In genomic region chr5:126988021-126988569, GRCh38 we compare ENCODE assay signal across 8 cellular contexts. TPM values are rescaled to one million over a fixed set of nuclear protein-coding genes. Genes with fewer than 3 reads are reported as not detected.
A peak's percentile ranks its signal among the peaks of the same experiment; 100 is the strongest.
DNase-seq lines count a peak whose midpoint lies in the region; ATAC-seq and TF ChIP-seq lines count a peak whose summit lies in the region.

No MANE protein-coding gene starts in this region.

- no peaks in the 10 kb centered on the region for H3K27me3 Mint-ChIP-seq in WTC11 (ENCODE audit: low read depth)
- H3K27me3 Mint-ChIP-seq in chondrocyte (ENCODE audit: low read depth): no peaks in the 10 kb centered on the region

- TF ChIP-seq CTCF in WTC11 (IDR thresholded peaks at IDR 0.05): no peak
- no peak for TF ChIP-seq CTCF in chondrocyte (IDR thresholded peaks at IDR 0.05)

- peaks cover 13% of the 10 kb centered on the region for H3K36me3 Mint-ChIP-seq in WTC11
- H3K36me3 Mint-ChIP-seq in chondrocyte (ENCODE audit: low read depth): no peaks in the 10 kb centered on the region

- H3K9me3 Mint-ChIP-seq in WTC11 (peaks cover 15% of the 10 kb centered on the region), chondrocyte (ENCODE audit: low read depth) (no peaks in the 10 kb centered on the region)

- H3K4me3 Mint-ChIP-seq in WTC11 (no peak overlapping the region), chondrocyte (ENCODE audit: unreplicated experiment) (no peak overlapping the region)

- peaks cover 34% of the 10 kb centered on the region for H3K4me1 Mint-ChIP-seq in WTC11
- H3K4me1 Mint-ChIP-seq in chondrocyte (ENCODE audit: low read depth): peaks cover 18% of the 10 kb centered on the region

- POLR2A ChIA-PET in WTC11 (lab: Charles Lee): no interaction called here

- CTCF ChIA-PET in WTC11 (lab: Charles Lee): no interaction called here

- H3K27ac Mint-ChIP-seq in WTC11 (peak overlapping the region; percentile 91), chondrocyte (ENCODE audit: unreplicated experiment) (no peak overlapping the region)

- peak; percentile 89 for ATAC-seq in GM19043 (IDR thresholded peaks at IDR 0.05; ENCODE audit: low read depth, unreplicated experiment)
- peak; percentile 91 for ATAC-seq in HG02885 (IDR thresholded peaks at IDR 0.05; ENCODE audit: poor library complexity, unreplicated experiment)
- ATAC-seq in WTC11: no peak
- no peak for ATAC-seq in esophagus mucosa

- DNase-seq in WTC11 (ENCODE audit: low spot score) (no peak), chondrocyte (ENCODE audit: low spot score) (no peak), NCI-H1930 (lab: John Stamatoyannopoulos, UW) (no peak), globus pallidus (ENCODE audit: low spot score) (no peak)
- peak; percentile 3 to 24 for DNase-seq in stimulated activated CD4-positive, alpha-beta T cell treated with anti-CD3 and anti-CD28 coated beads, Interleukin-12 subunit alpha, Interleukin-12 subunit beta, amount 100 ng/mL, for 24 hours (ENCODE audit: low read depth in 2 of 2)

TF ChIP-seq in WTC11, 78 proteins besides CTCF, POLR2A, EP300 and RAD21:
- TF ChIP-seq FOXP1 (CRISPR knock-in tag; IDR thresholded peaks at IDR 0.05; ENCODE audit: borderline replicate concordance): no peak
- TF ChIP-seq GRHL2 (CRISPR knock-in tag; IDR thresholded peaks at IDR 0.05; ENCODE audit: insufficient replicate concordance, severe bottlenecking): no peak
- no peak for TF ChIP-seq JUN (CRISPR knock-in tag; IDR thresholded peaks at IDR 0.05)
- TF ChIP-seq AFF4 (CRISPR knock-in tag; IDR thresholded peaks at IDR 0.05; ENCODE audit: borderline replicate concordance): no peak
- TF ChIP-seq ZSCAN18 (CRISPR knock-in tag; IDR thresholded peaks at IDR 0.05): no peak
- TF ChIP-seq MXD4 (CRISPR knock-in tag; IDR thresholded peaks at IDR 0.05; ENCODE audit: borderline replicate concordance): no peak
- no peak for TF ChIP-seq SP1 (CRISPR knock-in tag; conservative IDR thresholded peaks at IDR 0.05)
- TF ChIP-seq USF2 (CRISPR knock-in tag; IDR thresholded peaks at IDR 0.05): no peak
- no peak for TF ChIP-seq NR2C2 (CRISPR knock-in tag; IDR thresholded peaks at IDR 0.05)
- TF ChIP-seq NFATC4 (CRISPR knock-in tag; IDR thresholded peaks at IDR 0.05): no peak
TF ChIP-seq in WTC11: peak in this region for 0.

RNA-seq across cellular contexts. Expression of gene MARCHF3, which starts 42.3 kb away (rescaled TPM):
- total RNA-seq in WTC11 (2021) (11.1 to 16.1 TPM (median 13.5 TPM) in 3 replicates), esophagus mucosa (2.4 TPM), chondrocyte (1.5 to 2.2 TPM (median 2.0 TPM) in 3 replicates)

Comparison
In these comparisons a context has a peak if more than half of its experiments do, and no peak if none do; other contexts are left out.
1. ATAC-seq: peak in GM19043 (single experiment) and HG02885 (single experiment); none in WTC11 (single experiment) and esophagus mucosa (single experiment).
2. DNase-seq: peak in stimulated activated CD4-positive, alpha-beta T cell treated with anti-CD3 and anti-CD28 coated beads, Interleukin-12 subunit alpha, Interleukin-12 subunit beta, amount 100 ng/mL, for 24 hours (2 of 2); none in WTC11 (single experiment), chondrocyte (single experiment), NCI-H1930 (0 of 2) and globus pallidus (single experiment).